Comparison of ENCODE assay signal across 1 cellular context in genomic region chr3:58526124-58526957, GRCh38.
TF ChIP-seq lines count a peak whose summit lies in the region.

No MANE protein-coding gene starts in this region.

TF ChIP-seq in HepG2, 621 proteins besides CTCF, POLR2A, EP300 and RAD21 (continued from another document):
- TF ChIP-seq ZNF609 (CRISPR knock-in tag; IDR thresholded peaks at IDR 0.05; ENCODE audit: borderline replicate concordance): 0 out of 2 replicates have a peak, but pooled peaks have one; percentile 42
- TF ChIP-seq ZNF816 (CRISPR knock-in tag; IDR thresholded peaks at IDR 0.05; ENCODE audit: borderline replicate concordance): no peak
- 0 out of 2 replicates have a peak, but pooled peaks have one; percentile 25 for TF ChIP-seq ZZZ3 (CRISPR knock-in tag; IDR thresholded peaks at IDR 0.05; ENCODE audit: borderline replicate concordance)
- TF ChIP-seq, protein P1, sequence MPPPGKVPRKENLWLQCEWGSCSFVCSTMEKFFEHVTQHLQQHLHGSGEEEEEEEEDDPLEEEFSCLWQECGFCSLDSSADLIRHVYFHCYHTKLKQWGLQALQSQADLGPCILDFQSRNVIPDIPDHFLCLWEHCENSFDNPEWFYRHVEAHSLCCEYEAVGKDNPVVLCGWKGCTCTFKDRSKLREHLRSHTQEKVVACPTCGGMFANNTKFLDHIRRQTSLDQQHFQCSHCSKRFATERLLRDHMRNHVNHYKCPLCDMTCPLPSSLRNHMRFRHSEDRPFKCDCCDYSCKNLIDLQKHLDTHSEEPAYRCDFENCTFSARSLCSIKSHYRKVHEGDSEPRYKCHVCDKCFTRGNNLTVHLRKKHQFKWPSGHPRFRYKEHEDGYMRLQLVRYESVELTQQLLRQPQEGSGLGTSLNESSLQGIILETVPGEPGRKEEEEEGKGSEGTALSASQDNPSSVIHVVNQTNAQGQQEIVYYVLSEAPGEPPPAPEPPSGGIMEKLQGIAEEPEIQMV (CRISPR knock-in tag; IDR thresholded peaks at IDR 0.05; ENCODE audit: low read depth): 0 out of 2 replicates have a peak, but pooled peaks have one; percentile 34
- TF ChIP-seq, protein P2, sequence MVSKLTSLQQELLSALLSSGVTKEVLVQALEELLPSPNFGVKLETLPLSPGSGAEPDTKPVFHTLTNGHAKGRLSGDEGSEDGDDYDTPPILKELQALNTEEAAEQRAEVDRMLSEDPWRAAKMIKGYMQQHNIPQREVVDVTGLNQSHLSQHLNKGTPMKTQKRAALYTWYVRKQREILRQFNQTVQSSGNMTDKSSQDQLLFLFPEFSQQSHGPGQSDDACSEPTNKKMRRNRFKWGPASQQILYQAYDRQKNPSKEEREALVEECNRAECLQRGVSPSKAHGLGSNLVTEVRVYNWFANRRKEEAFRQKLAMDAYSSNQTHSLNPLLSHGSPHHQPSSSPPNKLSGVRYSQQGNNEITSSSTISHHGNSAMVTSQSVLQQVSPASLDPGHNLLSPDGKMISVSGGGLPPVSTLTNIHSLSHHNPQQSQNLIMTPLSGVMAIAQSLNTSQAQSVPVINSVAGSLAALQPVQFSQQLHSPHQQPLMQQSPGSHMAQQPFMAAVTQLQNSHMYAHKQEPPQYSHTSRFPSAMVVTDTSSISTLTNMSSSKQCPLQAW (CRISPR knock-in tag; IDR thresholded peaks at IDR 0.05): peak; percentile 51; the same call in 1 of the 2 replicates
- TF ChIP-seq MED13 (CRISPR knock-in tag; IDR thresholded peaks at IDR 0.05): no peak
- peak; percentile 51; the same call in 1 of the 2 replicates for TF ChIP-seq FOXP4 (CRISPR knock-in tag; IDR thresholded peaks at IDR 0.05)
- TF ChIP-seq ZNF329 (CRISPR knock-in tag; IDR thresholded peaks at IDR 0.05; ENCODE audit: low read depth): no peak
- TF ChIP-seq ZNF75D (CRISPR knock-in tag; IDR thresholded peaks at IDR 0.05; ENCODE audit: borderline replicate concordance): no peak
- no peak for TF ChIP-seq SUZ12 (IDR thresholded peaks at IDR 0.05; ENCODE audit: low read depth, low read length)
- no peak for TF ChIP-seq ARNT2 (CRISPR knock-in tag; IDR thresholded peaks at IDR 0.05; ENCODE audit: low read depth)
- TF ChIP-seq ZNF614 (CRISPR knock-in tag; IDR thresholded peaks at IDR 0.05; ENCODE audit: borderline replicate concordance): peak; percentile 68; the same call in 1 of the 2 replicates
- peak; percentile 38; the same call in 1 of the 2 replicates for TF ChIP-seq HNF4G (IDR thresholded peaks at IDR 0.05; ENCODE audit: borderline replicate concordance, low read depth, low read length)
- no peak for TF ChIP-seq HNF4G (CRISPR knock-in tag; IDR thresholded peaks at IDR 0.05; ENCODE audit: borderline replicate concordance, low read depth)
